8 cellular contexts compared by ENCODE assay signal in genomic region chr9:128127568-128127989, GRCh38. TPM values are rescaled to one million over a fixed set of nuclear protein-coding genes. Genes with fewer than 3 reads are reported as not detected.
DNase-seq lines count a peak whose midpoint lies in the region; ATAC-seq and TF ChIP-seq lines count a peak whose summit lies in the region.

Gene PTGES2, minus strand, starts transcription at chr9:128127729. Its CDS starts 12 bp downstream, at chr9:128127717.

- H4K20me1 ChIP-seq in DOHH2 (ENCODE audit: control insufficient read depth, insufficient read depth, low read depth, low read length) (peaks cover 6% of the 10 kb centered on the region; the same call in 1 of the 2 replicates), SK-N-SH (ENCODE audit: insufficient read depth) (peaks cover 14% of the 10 kb centered on the region; the same call in 1 of the 2 replicates)

- H3K79me2 ChIP-seq in DOHH2 (ENCODE audit: control insufficient read depth, low read length), result peaks cover 34% of the 10 kb centered on the region
- peaks cover 21% of the 10 kb centered on the region for H3K79me2 ChIP-seq in SK-N-SH (ENCODE audit: insufficient read depth)

- TF ChIP-seq EP300 in Ishikawa (IDR thresholded peaks at IDR 0.05; ENCODE audit: borderline replicate concordance) (0 out of 2 replicates have a peak, but pooled peaks have one; percentile 19), SK-N-SH (IDR thresholded peaks at IDR 0.05; ENCODE audit: borderline replicate concordance in 1 of 2, low read depth in 1 of 2, low read length in 1 of 2) (no peak)

- TF ChIP-seq CTCF in DOHH2 (IDR thresholded peaks at IDR 0.05; ENCODE audit: low read depth, low read length, poor library complexity, severe bottlenecking), result no peak
- no peak for TF ChIP-seq CTCF in SK-N-SH (IDR thresholded peaks at IDR 0.05)
- TF ChIP-seq CTCF in omental fat pad (IDR thresholded peaks at IDR 0.05), result no peak

- H3F3A ChIP-seq in DOHH2 (ENCODE audit: control insufficient read depth, insufficient read depth) (no peaks in the 10 kb centered on the region), SK-N-SH (replicated peaks; ENCODE audit: insufficient read depth) (no peaks in the 10 kb centered on the region)

- H3K4me3 ChIP-seq in DOHH2 (ENCODE audit: low read length) (peak within 1 kb of the TSS; percentile 92), SK-N-SH (ENCODE audit: low read depth in 2 of 2, low read length in 1 of 2) (peak within 1 kb of the TSS; percentile 94 to 96)

- ATAC-seq in GM21529 (IDR thresholded peaks at IDR 0.05; ENCODE audit: unreplicated experiment), result peak; percentile 54
- ATAC-seq in omental fat pad (ENCODE audit: low FRiP score), result peak; percentile 82

- H3K4me1 ChIP-seq in DOHH2 (ENCODE audit: control insufficient read depth, low read length) (peaks cover 24% of the 10 kb centered on the region), SK-N-SH (ENCODE audit: control insufficient read depth in 1 of 2, insufficient read depth in 2 of 2, low read depth in 1 of 2, low read length in 1 of 2) (peaks cover 0 to 27% of the 10 kb centered on the region in 2 experiments; a peak in 1 of 4 replicates)

- WGBS in SK-N-SH (ENCODE audit: low lambda C conversion rate), result no CpG with 5 or more reads among the region's 56 CpGs

- H3K27ac ChIP-seq in DOHH2 (ENCODE audit: low read depth, low read length) (peak within 1 kb of the TSS; percentile 93), SK-N-SH (ENCODE audit: low read depth in 2 of 2, low read length in 1 of 2) (peak within 1 kb of the TSS; percentile 91 to 97), temporal lobe (ENCODE audit: low read depth, low read length) (peak within 1 kb of the TSS; percentile 90)

- peaks cover 38% of the 10 kb centered on the region for H3K36me3 ChIP-seq in DOHH2 (ENCODE audit: control insufficient read depth, low read length)
- H3K36me3 ChIP-seq in SK-N-SH (replicated peaks in 1 of 2; ENCODE audit: control insufficient read depth in 1 of 2, insufficient read depth in 2 of 2, low read length in 1 of 2), result peaks cover 0 to 13% of the 10 kb centered on the region in 2 experiments

- peak within 1 kb of the TSS; percentile 89 for H3K9ac ChIP-seq in SK-N-SH

- peak; percentile 91 for DNase-seq in SK-N-SH
- DNase-seq in activated naive CD4-positive, alpha-beta T cell treated with anti-CD3 and anti-CD28 coated beads, Interleukin-2, amount 50 U/mL, for 16 hours, result peak; percentile 87
- peak; percentile 81 for DNase-seq in glomerular visceral epithelial cell (ENCODE audit: extremely low spot score)
- peak; percentile 47 for DNase-seq in omental fat pad (ENCODE audit: low spot score)

- CTCF ChIA-PET in SK-N-SH (lab: Yijun Ruan, JAX), result interaction anchor here (0.8 to 6.3 kb wide), 2 partner anchors 11 to 184 kb away, joined by 3 to 82 read pairs; no protein-coding TSS in a partner anchor

- peak within 1 kb of the TSS; percentile 99 for H2AFZ ChIP-seq in SK-N-SH (ENCODE audit: low read depth)

- H3K27me3 ChIP-seq in DOHH2 (ENCODE audit: control insufficient read depth, low read length) (peaks cover under 1% of the 10 kb centered on the region; the same call in 1 of the 2 replicates), SK-N-SH (ENCODE audit: insufficient read depth) (no peaks in the 10 kb centered on the region)

- TF ChIP-seq RAD21 in Ishikawa (IDR thresholded peaks at IDR 0.05; ENCODE audit: low read depth), result no peak
- TF ChIP-seq RAD21 in SK-N-SH (IDR thresholded peaks at IDR 0.05; ENCODE audit: low read length), result no peak

- POLR2A ChIA-PET in SK-N-SH (lab: Yijun Ruan, JAX), result no interaction called here

- H3K9me2 ChIP-seq in DOHH2 (replicated peaks; ENCODE audit: control insufficient read depth, low read length) (no peaks in the 10 kb centered on the region), SK-N-SH (no peaks in the 10 kb centered on the region)

- H3K4me2 ChIP-seq in DOHH2 (ENCODE audit: low read length), result peak within 1 kb of the TSS; percentile 88
- H3K4me2 ChIP-seq in SK-N-SH, result peak within 1 kb of the TSS; percentile 98

- no peaks in the 10 kb centered on the region for H3K9me3 ChIP-seq in DOHH2 (ENCODE audit: control insufficient read depth, insufficient read depth, low read length)
- no peaks in the 10 kb centered on the region for H3K9me3 ChIP-seq in SK-N-SH

TF ChIP-seq in Ishikawa, 13 proteins besides CTCF, POLR2A, EP300 and RAD21:
- TF ChIP-seq YY1 (IDR thresholded peaks at IDR 0.05; ENCODE audit: low read depth), result no peak; the same call in 1 of the 2 replicates
- TF ChIP-seq, protein P1, sequence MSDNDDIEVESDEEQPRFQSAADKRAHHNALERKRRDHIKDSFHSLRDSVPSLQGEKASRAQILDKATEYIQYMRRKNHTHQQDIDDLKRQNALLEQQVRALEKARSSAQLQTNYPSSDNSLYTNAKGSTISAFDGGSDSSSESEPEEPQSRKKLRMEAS (IDR thresholded peaks at IDR 0.05), result peak; percentile 59; the same call in 1 of the 2 replicates
- TF ChIP-seq EGR1 (IDR thresholded peaks at IDR 0.05), result peak; percentile 84

TF ChIP-seq in SK-N-SH, 30 proteins besides CTCF, POLR2A, EP300 and RAD21:
- TF ChIP-seq NRF1 (IDR thresholded peaks at IDR 0.05; ENCODE audit: low read depth, low read length) (peak; percentile 43; the same call in 1 of the 2 replicates), EZH2phosphoT487 (IDR thresholded peaks at IDR 0.05; ENCODE audit: borderline replicate concordance, low read depth) (no peak), ELF1 (IDR thresholded peaks at IDR 0.05) (peak; percentile 60; the same call in 1 of the 2 replicates), MEF2A (IDR thresholded peaks at IDR 0.05; ENCODE audit: borderline replicate concordance, low read depth) (peak; percentile 45; the same call in 1 of the 2 replicates), RCOR1 (IDR thresholded peaks at IDR 0.05; ENCODE audit: low read length) (no peak), RXRA (IDR thresholded peaks at IDR 0.05; ENCODE audit: borderline replicate concordance, low read depth) (no peak), MXI1 (IDR thresholded peaks at IDR 0.05; ENCODE audit: low read depth, low read length) (peak; percentile 77), SIN3A (IDR thresholded peaks at IDR 0.05; ENCODE audit: borderline replicate concordance, low read depth, low read length) (peak; percentile 52; the same call in 1 of the 2 replicates)
- TF ChIP-seq, protein P1 (IDR thresholded peaks at IDR 0.05; ENCODE audit: low read depth), result peak; percentile 86
- TF ChIP-seq, protein P2, sequence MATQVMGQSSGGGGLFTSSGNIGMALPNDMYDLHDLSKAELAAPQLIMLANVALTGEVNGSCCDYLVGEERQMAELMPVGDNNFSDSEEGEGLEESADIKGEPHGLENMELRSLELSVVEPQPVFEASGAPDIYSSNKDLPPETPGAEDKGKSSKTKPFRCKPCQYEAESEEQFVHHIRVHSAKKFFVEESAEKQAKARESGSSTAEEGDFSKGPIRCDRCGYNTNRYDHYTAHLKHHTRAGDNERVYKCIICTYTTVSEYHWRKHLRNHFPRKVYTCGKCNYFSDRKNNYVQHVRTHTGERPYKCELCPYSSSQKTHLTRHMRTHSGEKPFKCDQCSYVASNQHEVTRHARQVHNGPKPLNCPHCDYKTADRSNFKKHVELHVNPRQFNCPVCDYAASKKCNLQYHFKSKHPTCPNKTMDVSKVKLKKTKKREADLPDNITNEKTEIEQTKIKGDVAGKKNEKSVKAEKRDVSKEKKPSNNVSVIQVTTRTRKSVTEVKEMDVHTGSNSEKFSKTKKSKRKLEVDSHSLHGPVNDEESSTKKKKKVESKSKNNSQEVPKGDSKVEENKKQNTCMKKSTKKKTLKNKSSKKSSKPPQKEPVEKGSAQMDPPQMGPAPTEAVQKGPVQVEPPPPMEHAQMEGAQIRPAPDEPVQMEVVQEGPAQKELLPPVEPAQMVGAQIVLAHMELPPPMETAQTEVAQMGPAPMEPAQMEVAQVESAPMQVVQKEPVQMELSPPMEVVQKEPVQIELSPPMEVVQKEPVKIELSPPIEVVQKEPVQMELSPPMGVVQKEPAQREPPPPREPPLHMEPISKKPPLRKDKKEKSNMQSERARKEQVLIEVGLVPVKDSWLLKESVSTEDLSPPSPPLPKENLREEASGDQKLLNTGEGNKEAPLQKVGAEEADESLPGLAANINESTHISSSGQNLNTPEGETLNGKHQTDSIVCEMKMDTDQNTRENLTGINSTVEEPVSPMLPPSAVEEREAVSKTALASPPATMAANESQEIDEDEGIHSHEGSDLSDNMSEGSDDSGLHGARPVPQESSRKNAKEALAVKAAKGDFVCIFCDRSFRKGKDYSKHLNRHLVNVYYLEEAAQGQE (IDR thresholded peaks at IDR 0.05; ENCODE audit: low read depth, low read length), result no peak

RNA-seq across cellular contexts. Expression of gene PTGES2, which starts in this region (rescaled TPM):
- polyA plus RNA-seq in SK-N-SH (2012; rRNA removed), result 130 and 141 TPM in 2 replicates
- polyA plus RNA-seq in SK-N-SH (2012; cell fraction: cytosol; rRNA removed), result 56.6 and 84.9 TPM in 2 replicates
- 165 and 193 TPM in 2 replicates for polyA plus RNA-seq in SK-N-SH (2012; cell fraction: nucleus; rRNA removed)
- total RNA-seq in omental fat pad (10 to 100 TPM; 34.6 to 59.4 (median 53.0) TPM), temporal lobe (40.1 TPM)

Comparison
In these comparisons a context has a peak if more than half of its experiments do, and no peak if none do; other contexts are left out.
1. Peak in every context shown above with its lines: DNase-seq, ATAC-seq, H3K4me3 ChIP-seq and H3K27ac ChIP-seq.